Comparison of ENCODE assay signal across 8 cellular contexts in the genomic region with DNA sequence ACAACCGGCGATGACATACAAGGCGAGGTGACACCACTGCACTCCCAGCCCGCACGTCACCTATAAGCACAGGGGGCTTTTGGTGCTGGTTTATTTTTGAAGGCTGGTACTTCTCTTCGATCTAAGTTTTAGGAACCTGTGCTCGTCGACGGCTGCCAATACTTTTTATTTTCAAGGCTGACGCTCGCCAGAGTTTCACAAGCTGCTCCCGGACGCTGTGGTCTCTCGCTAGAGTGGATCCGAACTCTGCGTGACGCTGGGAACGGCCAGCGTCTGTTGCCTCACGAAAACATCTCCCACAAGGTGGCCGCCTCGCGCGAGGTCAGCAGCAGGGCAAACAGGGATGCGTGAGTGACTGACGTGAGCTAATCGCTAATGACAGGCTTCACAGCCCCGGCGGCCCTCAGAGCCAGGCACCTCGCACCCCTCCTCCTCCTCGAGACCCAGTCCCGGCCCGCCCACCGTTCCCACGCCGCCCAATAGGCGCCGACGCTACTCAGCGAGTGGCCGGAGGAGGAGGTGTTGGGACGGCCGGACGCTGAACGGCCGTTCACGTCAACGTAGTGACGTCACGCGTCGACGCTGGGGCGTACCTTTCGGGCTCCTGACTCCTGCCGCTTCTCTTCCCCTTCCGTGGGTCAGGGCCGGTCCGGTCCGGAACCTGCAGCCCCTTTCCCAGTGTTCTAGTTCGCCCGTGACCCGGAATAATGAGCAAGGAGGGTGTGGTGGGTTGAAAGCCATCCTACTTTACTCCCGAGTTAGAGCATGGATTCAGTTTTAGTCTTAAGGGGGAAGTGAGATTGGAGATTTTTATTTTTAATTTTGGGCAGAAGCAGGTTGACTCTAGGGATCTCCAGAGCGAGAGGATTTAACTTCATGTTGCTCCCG. TPM values are rescaled to one million over a fixed set of nuclear protein-coding genes. Genes with fewer than 3 reads are reported as not detected.
DNase-seq lines count a peak whose midpoint lies in the region; ATAC-seq, FAIRE-seq and TF ChIP-seq lines count a peak whose summit lies in the region.

A gene (plus strand): TSS at position 621 of the 888 bp plus-strand sequence. CDS start 15,351 bp downstream, outside the sequence.

- H2BK120ac ChIP-seq in IMR-90 (ENCODE audit: low read depth, low read length), result peak within 1 kb of the TSS; percentile 88

- H3K4me3 ChIP-seq in IMR-90 (ENCODE audit: insufficient read depth, low read depth, low read length) (peak within 1 kb of the TSS; percentile 87), endothelial cell of umbilical vein (replicated peaks in 1 of 3; ENCODE audit: insufficient read depth in 1 of 3, low read depth in 1 of 3, low read length in 3 of 3) (peak within 1 kb of the TSS; percentile 81 to 98 (median 91))

- H3K18ac ChIP-seq in IMR-90 (ENCODE audit: low read depth, low read length), result peak within 1 kb of the TSS; percentile 84

- H3K14ac ChIP-seq in IMR-90 (replicated peaks; ENCODE audit: low read depth, low read length), result peak within 1 kb of the TSS; percentile 96

- dilution Hi-C loops in IMR-90 (cut with HindIII; ENCODE audit: low sequenced_read_pairs, unreplicated experiment) (no loop called here), endothelial cell of umbilical vein (cut with MboI; ENCODE audit: extremely low pct_ligation_motif_present, low sequenced_read_pairs) (no loop called here)

- WGBS in IMR-90 (ENCODE audit: extremely low coverage in 2 of 2, insufficient read length in 1 of 2), 2 experiments, result 0% methylated on average over 14 of the region's 66 CpGs; no CpG with 5 or more reads in 1 of the 2 experiments

- peak within 1 kb of the TSS; percentile 91 for H3K23ac ChIP-seq in IMR-90 (ENCODE audit: low read depth, low read length)

- peak within 1 kb of the TSS; percentile 81 for H3K27ac ChIP-seq in IMR-90 (ENCODE audit: insufficient read depth, low read length)
- peak within 1 kb of the TSS; percentile 92 for H3K27ac ChIP-seq in endothelial cell of umbilical vein (ENCODE audit: insufficient read depth, low read depth, low read length)

- ATAC-seq in GM21528 (IDR thresholded peaks at IDR 0.05; ENCODE audit: low FRiP score, unreplicated experiment), result peak; percentile 96
- ATAC-seq in IMR-90 (ENCODE audit: low read depth), result peak; percentile 94

- H3K4me1 ChIP-seq in IMR-90 (ENCODE audit: control insufficient read depth, insufficient read depth, low read length), result no peaks in the 10 kb centered on the region
- peaks cover 19% of the 10 kb centered on the region for H3K4me1 ChIP-seq in endothelial cell of umbilical vein (ENCODE audit: control insufficient read depth, extremely low read depth, insufficient read depth, low read length)

- H3K79me2 ChIP-seq in endothelial cell of umbilical vein (ENCODE audit: control insufficient read depth, insufficient read depth, low read length), result peaks cover 34% of the 10 kb centered on the region

- intact Hi-C loops in IMR-90 (cut with micrococcal nuclease) (loop anchor here (1.0 to 2.0 kb wide), 3 partner anchors 40 to 171 kb away; a partner anchor contains a TSS), endothelial cell of umbilical vein (cut with micrococcal nuclease) (loop anchor here (1.0 kb wide), 5 partner anchors 8 to 470 kb away; a partner anchor contains a TSS)

- no TSS peak for BruUV-seq in IMR-90 (replicated peaks; lab: Mats Ljungman, UMichigan)
- BruUV-seq in endothelial cell of umbilical vein (replicated peaks; lab: Mats Ljungman, UMichigan), result no TSS peak

- peak within 1 kb of the TSS; percentile 81 for H2BK5ac ChIP-seq in IMR-90 (ENCODE audit: low read depth, low read length, poor library complexity, severe bottlenecking)

- CTCF ChIA-PET in IMR-90 (lab: Yijun Ruan, JAX) (interaction anchor here (0.6 to 1.9 kb wide), 6 partner anchors 14 to 92 kb away, joined by 3 to 6 read pairs (median 4); no protein-coding TSS in a partner anchor), endothelial cell of umbilical vein (lab: Charles Lee) (interaction anchor here (0.8 to 4.0 kb wide), 14 partner anchors 10 to 610 kb away, joined by 3 to 19 read pairs (median 4); a partner anchor contains a TSS)

- H3K9ac ChIP-seq in IMR-90 (ENCODE audit: low read depth, low read length) (peak within 1 kb of the TSS; percentile 92), endothelial cell of umbilical vein (replicated peaks; ENCODE audit: extremely low read depth, insufficient read depth, low read length) (peak within 1 kb of the TSS; percentile 99)

- TF ChIP-seq CTCF in IMR-90 (conservative IDR thresholded peaks at IDR 0.05; ENCODE audit: low read depth, low read length), result 0 out of 2 replicates have a peak, but pooled peaks have one; percentile 18
- peak in 1 of 2 donors; percentile 14 for TF ChIP-seq CTCF in endothelial cell of umbilical vein (IDR thresholded peaks at IDR 0.05; ENCODE audit: extremely low read depth in 1 of 2, insufficient read depth in 1 of 2, low read depth in 1 of 2, low read length in 2 of 2)

- H2AFZ ChIP-seq in IMR-90 (replicated peaks; ENCODE audit: low read length, poor library complexity) (peak within 1 kb of the TSS; percentile 99), endothelial cell of umbilical vein (ENCODE audit: low read depth, low read length) (peak within 1 kb of the TSS; percentile 74)

- H3K4me2 ChIP-seq in IMR-90 (ENCODE audit: low read depth, low read length), result peak within 1 kb of the TSS; percentile 91
- H3K4me2 ChIP-seq in endothelial cell of umbilical vein (ENCODE audit: insufficient read depth, low read length), result peak within 1 kb of the TSS; percentile 100

- peak within 1 kb of the TSS; percentile 94 for H3K56ac ChIP-seq in IMR-90 (ENCODE audit: extremely low read depth, insufficient read depth, low read length)

- H3K9me3 ChIP-seq in IMR-90 (ENCODE audit: control insufficient read depth, insufficient read depth, low read length) (no peaks in the 10 kb centered on the region), endothelial cell of umbilical vein (replicated peaks; ENCODE audit: control insufficient read depth, insufficient read depth, low read length) (no peaks in the 10 kb centered on the region)

- H4K8ac ChIP-seq in IMR-90 (ENCODE audit: low read depth in 2 of 2, low read length in 2 of 2), result peak within 1 kb of the TSS; percentile 77 to 95

- H2AK9ac ChIP-seq in IMR-90 (replicated peaks; ENCODE audit: low read depth, low read length, poor library complexity), result peak within 1 kb of the TSS; percentile 76

- no peaks in the 10 kb centered on the region for H3K27me3 ChIP-seq in IMR-90 (ENCODE audit: control insufficient read depth, insufficient read depth, low read length)
- H3K27me3 ChIP-seq in endothelial cell of umbilical vein (ENCODE audit: control insufficient read depth in 2 of 2, insufficient read depth in 2 of 2, low read length in 2 of 2), result no peaks in the 10 kb centered on the region

- peak within 1 kb of the TSS; percentile 28; the same call in 1 of the 3 replicates for H2BK15ac ChIP-seq in IMR-90 (ENCODE audit: low read depth, low read length)

- peaks cover 3 to 12% of the 10 kb centered on the region in 2 experiments for H3K79me1 ChIP-seq in IMR-90 (ENCODE audit: low read depth in 1 of 2, low read length in 2 of 2)

- POLR2A ChIA-PET in IMR-90 (lab: Charles Lee; ENCODE audit: unreplicated experiment), result no interaction called here
- POLR2A ChIA-PET in endothelial cell of umbilical vein (lab: Charles Lee), result interaction anchor here (1.0 to 1.9 kb wide), 2 partner anchors 40 to 44 kb away, joined by 3 to 8 read pairs; no protein-coding TSS in a partner anchor

- H3K4ac ChIP-seq in IMR-90 (ENCODE audit: low read depth, low read length), result peak within 1 kb of the TSS; percentile 91

- H3K36me3 ChIP-seq in IMR-90 (ENCODE audit: control insufficient read depth, insufficient read depth, low read length) (no peaks in the 10 kb centered on the region), endothelial cell of umbilical vein (ENCODE audit: control insufficient read depth in 2 of 2, extremely low read depth in 1 of 2, insufficient read depth in 2 of 2, low read length in 2 of 2) (no peaks in the 10 kb centered on the region)

- H4K20me1 ChIP-seq in IMR-90 (ENCODE audit: insufficient read depth, low read length) (peaks cover 17% of the 10 kb centered on the region; the same call in 1 of the 2 replicates), endothelial cell of umbilical vein (replicated peaks; ENCODE audit: control insufficient read depth, extremely low read depth, insufficient read depth, low read length) (no peaks in the 10 kb centered on the region)

- no peak for TF ChIP-seq RAD21 in IMR-90 (IDR thresholded peaks at IDR 0.05; ENCODE audit: low read length)

- H2AK5ac ChIP-seq in IMR-90 (ENCODE audit: low read depth, low read length), result peak within 1 kb of the TSS; percentile 50; the same call in 1 of the 2 replicates

- peak; percentile 79 for FAIRE-seq in endothelial cell of umbilical vein (lab: Jason Lieb, UNC)

- in situ Hi-C loops in IMR-90 (cut with MboI; ENCODE audit: low sequenced_read_pairs), result loop anchor here (25.0 kb wide), 1 partner anchor 442 kb away; no protein-coding TSS in a partner anchor

- H4K91ac ChIP-seq in IMR-90 (ENCODE audit: insufficient read depth, low read depth, low read length), result peak within 1 kb of the TSS; percentile 90

- peak; percentile 93 for TF ChIP-seq POLR2A in IMR-90 (IDR thresholded peaks at IDR 0.05; ENCODE audit: low read depth, low read length)
- TF ChIP-seq POLR2A in endothelial cell of umbilical vein (IDR thresholded peaks at IDR 0.05; ENCODE audit: low read depth, low read length), result peak; percentile 94

- DNase-seq in DMS 273 (lab: John Stamatoyannopoulos, UW; ENCODE audit: unreplicated experiment) (peak; percentile 99), IMR-90 (peak; percentile 94), OCI-M1 (lab: John Stamatoyannopoulos, UW) (peak; percentile 100), activated T-cell treated with anti-CD3 and anti-CD28 coated beads for 24 hours (ENCODE audit: low read depth) (peak; percentile 87), endothelial cell of umbilical vein (ENCODE audit: low read depth, low spot score) (peak; percentile 98), midbrain (lab: John Stamatoyannopoulos, UW) (peak; percentile 97)
- peak; percentile 81 for DNase-seq in stimulated activated CD8-positive, alpha-beta memory T cell treated with anti-CD3 and anti-CD28 coated beads, Interleukin-2, amount 100 ng/mL, for 1 hour (ENCODE audit: low read depth in 2 of 2)

- peak within 1 kb of the TSS; percentile 40; the same call in 1 of the 2 replicates for H2BK20ac ChIP-seq in IMR-90 (ENCODE audit: low read depth, low read length)

- peak within 1 kb of the TSS; percentile 74 for H4K5ac ChIP-seq in IMR-90 (ENCODE audit: low read depth, low read length)

- H3K9me1 ChIP-seq in IMR-90 (ENCODE audit: insufficient read depth, low read length) (no peaks in the 10 kb centered on the region), endothelial cell of umbilical vein (replicated peaks; ENCODE audit: control insufficient read depth, extremely low read depth, insufficient read depth, low read length) (no peaks in the 10 kb centered on the region)

RNA-seq across cellular contexts. Expression of the gene that starts here (rescaled TPM):
- total RNA-seq in IMR-90 (2012; rRNA removed) (22.8 and 29.4 TPM in 2 replicates), endothelial cell of umbilical vein (49.0 and 51.4 TPM in 2 replicates)
- polyA plus RNA-seq in IMR-90 (2012; rRNA removed) (11.2 and 13.0 TPM in 2 replicates), endothelial cell of umbilical vein (12.1 and 16.5 TPM in 2 replicates)
- polyA plus RNA-seq in IMR-90 (2012; cell fraction: cytosol; rRNA removed), result 2.3 and 2.4 TPM in 2 replicates
- polyA plus RNA-seq in IMR-90 (2012; cell fraction: nucleus; rRNA removed; ENCODE audit: low replicate concordance), result 0.94 and 6.4 TPM in 2 replicates
- polyA plus RNA-seq in endothelial cell of umbilical vein (2011; cell fraction: cytosol; rRNA removed), result 13.2 and 13.6 TPM in 2 replicates
- polyA plus RNA-seq in endothelial cell of umbilical vein (2011; cell fraction: nucleus; rRNA removed), result 13.4 and 21.4 TPM in 2 replicates
- polyA plus RNA-seq in endothelial cell of umbilical vein (2012), result 24.8 and 33.1 TPM in 2 replicates
- 82.0 and 86.1 TPM in 2 replicates for polyA minus RNA-seq in endothelial cell of umbilical vein
- polyA minus RNA-seq in endothelial cell of umbilical vein (2011; cell fraction: cytosol; rRNA and poly(A)+ RNA removed), result 10.9 TPM
- polyA minus RNA-seq in endothelial cell of umbilical vein (2011; cell fraction: nucleus; rRNA and poly(A)+ RNA removed), result 31.2 and 48.2 TPM in 2 replicates

Comparison
In these comparisons a context has a peak if more than half of its experiments do, and no peak if none do; other contexts are left out.
1. Peak in every context shown above with its lines: DNase-seq, ATAC-seq, H3K4me3 ChIP-seq and H3K27ac ChIP-seq.